In genomic region chr15:74937602-74938371, GRCh38 we compare ENCODE assay signal across 8 cellular contexts.
DNase-seq lines count a peak whose midpoint lies in the region; ATAC-seq and TF ChIP-seq lines count a peak whose summit lies in the region.

Gene COX5A, minus strand, starts transcription at chr15:74938073. Its CDS starts 59 bp downstream, at chr15:74938014.

- H3K9me3 ChIP-seq in iPS-20b (ENCODE audit: insufficient read depth, low read depth, low read length) = no peaks in the 10 kb centered on the region

- peak within 1 kb of the TSS; percentile 98 for H3K9ac ChIP-seq in iPS-20b (ENCODE audit: low read depth, low read length)

- H3K36me3 ChIP-seq in iPS-20b (ENCODE audit: insufficient read depth, low read depth, low read length) = peaks cover 11% of the 10 kb centered on the region; the same call in 1 of the 2 replicates

- no peak; the same call in 1 of the 2 replicates for TF ChIP-seq CTCF in VCaP (conservative IDR thresholded peaks at IDR 0.05)

- peaks cover 4% of the 10 kb centered on the region; the same call in 1 of the 2 replicates for H3K4me1 ChIP-seq in iPS-20b (ENCODE audit: insufficient read depth, low read length)

- no peaks in the 10 kb centered on the region for H3K27me3 ChIP-seq in iPS-20b (ENCODE audit: insufficient read depth, low read length)

- peak within 1 kb of the TSS; percentile 100 for H3K4me3 ChIP-seq in iPS-20b (ENCODE audit: low read length)
- peak within 1 kb of the TSS; percentile 70 to 100 (median 80) for H3K4me3 ChIP-seq in skin epidermis

- DNase-seq in ACHN = peak; percentile 94
- peak; percentile 94 for DNase-seq in NCI-H2171 treated with DMSO at 0.1 percent for 48 hours (lab: John Stamatoyannopoulos, UW)
- peak; percentile 49 to 98 for DNase-seq in T47D (ENCODE audit: low read depth in 1 of 2, low spot score in 1 of 2)

- ATAC-seq in GM18873 (IDR thresholded peaks at IDR 0.05; ENCODE audit: low FRiP score, unreplicated experiment) (peak; percentile 69), HG03135 (IDR thresholded peaks at IDR 0.05; ENCODE audit: unreplicated experiment) (peak; percentile 90)

- in situ Hi-C loops in ACHN (cut with HindIII; ENCODE audit: low pct_ligation_motif_present, low pct_unique_long_range_greater_than_20kb, low sequenced_read_pairs) (no loop called here), T47D (cut with HindIII; ENCODE audit: low pct_unique_long_range_greater_than_20kb, low sequenced_read_pairs) (no loop called here)

- H3K27ac ChIP-seq in VCaP = peak within 1 kb of the TSS; percentile 99
- peak within 1 kb of the TSS; percentile 87 for H3K27ac ChIP-seq in iPS-20b (ENCODE audit: low read length)
- H3K27ac ChIP-seq in skin epidermis = peak within 1 kb of the TSS; percentile 75 to 98 (median 94)

Comparison
In these comparisons a context has a peak if more than half of its experiments do, and no peak if none do; other contexts are left out.
1. Peak in every context shown above with its lines: DNase-seq, ATAC-seq, H3K4me3 ChIP-seq and H3K27ac ChIP-seq.